ENCODE assay signal across 8 cellular contexts in genomic region chr3:14453368-14453710, GRCh38. TPM values are rescaled to one million over a fixed set of nuclear protein-coding genes. Genes with fewer than 3 reads are reported as not detected.
A peak's percentile ranks its signal among the peaks of the same experiment; 100 is the strongest.
DNase-seq lines count a peak whose midpoint lies in the region; ATAC-seq and TF ChIP-seq lines count a peak whose summit lies in the region.

No MANE protein-coding gene starts in this region.

- no peak for TF ChIP-seq CTCF in right atrium auricular region (IDR thresholded peaks at IDR 0.05)

- WGBS in urinary bladder = 16% methylated on average over 1 of the region's 1 CpG

- no peak overlapping the region for H3K9ac ChIP-seq in duodenal mucosa (ENCODE audit: low read depth in 1 of 2, low read length in 2 of 2)

- H3K27me3 ChIP-seq in right atrium auricular region (no peaks in the 10 kb centered on the region), duodenal mucosa (ENCODE audit: control insufficient read depth in 1 of 2, insufficient read depth in 2 of 2, low read length in 2 of 2) (no peaks in the 10 kb centered on the region), neuron (ENCODE audit: insufficient read depth, low read length) (no peaks in the 10 kb centered on the region)

- intact Hi-C loops in left ventricle myocardium superior (cut with micrococcal nuclease) = no loop called here

- H3K4me3 ChIP-seq in right atrium auricular region = no peak overlapping the region
- no peak overlapping the region for H3K4me3 ChIP-seq in duodenal mucosa (ENCODE audit: low read depth in 1 of 2, low read length in 2 of 2)
- peak overlapping the region; percentile 23 for H3K4me3 ChIP-seq in neuron (ENCODE audit: low read length)
- no peak overlapping the region for H3K4me3 ChIP-seq in urinary bladder (ENCODE audit: low read depth, low read length)

- no peaks in the 10 kb centered on the region for H3K9me3 ChIP-seq in right atrium auricular region
- H3K9me3 ChIP-seq in duodenal mucosa (ENCODE audit: control insufficient read depth in 1 of 2, low read length in 2 of 2) = no peaks in the 10 kb centered on the region
- peaks cover 2% of the 10 kb centered on the region for H3K9me3 ChIP-seq in neuron (ENCODE audit: low read length)

- H3K4me1 ChIP-seq in right atrium auricular region (peaks cover 0 to 58% of the 10 kb centered on the region in 2 donors), duodenal mucosa (ENCODE audit: control insufficient read depth in 1 of 2, insufficient read depth in 2 of 2, low read length in 2 of 2) (peaks cover 34 to 43% of the 10 kb centered on the region in 2 donors), neuron (ENCODE audit: insufficient read depth, low read length) (peaks cover 21% of the 10 kb centered on the region), urinary bladder (ENCODE audit: insufficient read depth) (no peaks in the 10 kb centered on the region)

- H3K36me3 ChIP-seq in right atrium auricular region (peaks cover 23% of the 10 kb centered on the region), duodenal mucosa (ENCODE audit: control insufficient read depth in 1 of 2, insufficient read depth in 2 of 2, low read length in 2 of 2) (peaks cover 21 to 54% of the 10 kb centered on the region in 2 donors), neuron (ENCODE audit: insufficient read depth, low read length) (no peaks in the 10 kb centered on the region), urinary bladder (ENCODE audit: insufficient read depth) (no peaks in the 10 kb centered on the region)

- H2AFZ ChIP-seq in neuron (ENCODE audit: low read depth, low read length) = peak overlapping the region; percentile 29

- H3K27ac ChIP-seq in right atrium auricular region (peak overlapping the region; percentile 80 to 82), duodenal mucosa (ENCODE audit: low read depth, low read length) (peak overlapping the region; percentile 4), urinary bladder (ENCODE audit: low read depth) (peak overlapping the region; percentile 78)

- ATAC-seq in left ventricle myocardium superior = no peak
- no peak for ATAC-seq in GM19351 (IDR thresholded peaks at IDR 0.05; ENCODE audit: unreplicated experiment)

- DNase-seq in right atrium auricular region (ENCODE audit: low spot score) (no peak), left ventricle myocardium superior (no peak), NCI-H510A (lab: John Stamatoyannopoulos, UW) (no peak), SKM-1 (lab: John Stamatoyannopoulos, UW; ENCODE audit: unreplicated experiment) (no peak)

RNA-seq across cellular contexts. Expression of gene SLC6A6, which starts 50.9 kb away (rescaled TPM):
- total RNA-seq in right atrium auricular region (10 to 100 TPM; 81.5 to 85.9 TPM), left ventricle myocardium superior (14.1 TPM), urinary bladder (9.2 TPM)
- polyA plus RNA-seq in urinary bladder = 8.0 TPM

Comparison
In these comparisons a context has a peak if more than half of its experiments do, and no peak if none do; other contexts are left out.
1. H3K27ac ChIP-seq: peak in every context shown above with its lines; median percentile 81 in right atrium auricular region; 78 in urinary bladder; 4 in duodenal mucosa.